ENCODE assay signal across 24 cellular contexts in genomic region chr11:82848829-82849228, GRCh38. TPM values are rescaled to one million over a fixed set of nuclear protein-coding genes. Genes with fewer than 3 reads are reported as not detected.
DNase-seq lines count a peak whose midpoint lies in the region; ATAC-seq, FAIRE-seq and TF ChIP-seq lines count a peak whose summit lies in the region.
"Had no signal": no experiment of that assay in that cellular context is flagged by ENCODE, and none has a peak within 500 bp of the region (broad histone marks: within the 10 kb centered on the region; RNA-seq: fewer than 3 reads in every experiment).

No MANE protein-coding gene starts in this region.

- H3K27me3 ChIP-seq in HepG2 (ENCODE audit: control insufficient read depth in 1 of 2, insufficient read depth in 2 of 2, low read length in 2 of 2) (no peaks in the 10 kb centered on the region), right lobe of liver (no peaks in the 10 kb centered on the region), K562 (ENCODE audit: control insufficient read depth in 2 of 2, insufficient read depth in 2 of 2, low read length in 2 of 2) (no peaks in the 10 kb centered on the region)
- H3K27me3 ChIP-seq: BE2C, BLaER1 had no signal

- H3K9ac ChIP-seq in HepG2 (ENCODE audit: insufficient read depth, low read depth, low read length) (no peak overlapping the region), K562 (ENCODE audit: insufficient read depth in 1 of 2, low read depth in 2 of 2, low read length in 2 of 2) (no peak overlapping the region)
- H3K9ac ChIP-seq: BLaER1 had no signal

- ATAC-seq in HepG2 (no peak), right lobe of liver (no peak), K562 (no peak), HG03469 (IDR thresholded peaks at IDR 0.05; ENCODE audit: unreplicated experiment) (no peak)
- ATAC-seq: GM12878 had no signal

- H4K20me1 ChIP-seq in HepG2 (ENCODE audit: insufficient read depth, low read length): no peaks in the 10 kb centered on the region; the same call in 1 of the 2 replicates
- H4K20me1 ChIP-seq in K562 (replicated peaks; ENCODE audit: control insufficient read depth, insufficient read depth, low read length): no peaks in the 10 kb centered on the region
- H4K20me1 ChIP-seq: BLaER1 had no signal

- H3K36me3 ChIP-seq in HepG2 (replicated peaks in 1 of 2; ENCODE audit: control insufficient read depth in 1 of 2, insufficient read depth in 2 of 2, low read length in 2 of 2) (peaks cover 2 to 8% of the 10 kb centered on the region in 2 experiments; a peak in 3 of 5 replicates), right lobe of liver (peaks cover 0 to 8% (median 3%) of the 10 kb centered on the region in 4 donors), K562 (ENCODE audit: control insufficient read depth, insufficient read depth, low read length) (peaks cover 2% of the 10 kb centered on the region; the same call in 1 of the 3 replicates)
- H3K36me3 ChIP-seq: BE2C, BLaER1 had no signal

- intact Hi-C loops in HepG2 (cut with micrococcal nuclease; ENCODE audit: unreplicated experiment): no loop called here
- intact Hi-C loops in right lobe of liver (cut with DNase I): no loop called here
- intact Hi-C loops in K562 (cut with micrococcal nuclease): no loop called here

- H3K9me3 ChIP-seq in HepG2 (ENCODE audit: low read length) (no peaks in the 10 kb centered on the region), right lobe of liver (no peaks in the 10 kb centered on the region), K562 (replicated peaks; ENCODE audit: control insufficient read depth, insufficient read depth, low read depth, low read length) (no peaks in the 10 kb centered on the region)
- H3K9me3 ChIP-seq: BE2C, BLaER1 had no signal

- TF ChIP-seq CTCF in HepG2 (CRISPR knock-in tag; IDR thresholded peaks at IDR 0.05) (no peak), right lobe of liver (IDR thresholded peaks at IDR 0.05) (no peak), K562 (IDR thresholded peaks at IDR 0.05 in 2 of 3, conservative IDR thresholded peaks at IDR 0.05 in 1 of 3; ENCODE audit: insufficient read depth in 2 of 3, low read depth in 1 of 3, low read length in 3 of 3) (no peak)

- CTCF ChIA-PET in HepG2 (lab: Yijun Ruan, JAX; ENCODE audit: low intra/inter-chr PET ratio, low total read pairs): no interaction called here
- CTCF ChIA-PET in K562 (lab: Yijun Ruan, JAX; ENCODE audit: low intra/inter-chr PET ratio): no interaction called here

- TF ChIP-seq POLR2A in HepG2 (IDR thresholded peaks at IDR 0.05; ENCODE audit: insufficient read depth in 1 of 2, low read depth in 2 of 2, low read length in 2 of 2) (no peak), right lobe of liver (IDR thresholded peaks at IDR 0.05) (no peak), K562 (conservative IDR thresholded peaks at IDR 0.05) (no peak)

- TF ChIP-seq RAD21 in HepG2 (CRISPR knock-in tag; IDR thresholded peaks at IDR 0.05) (no peak), K562 (CRISPR knock-in tag; conservative IDR thresholded peaks at IDR 0.05 in 1 of 2, IDR thresholded peaks at IDR 0.05 in 1 of 2) (no peak)

- H3K79me2 ChIP-seq in HepG2 (ENCODE audit: insufficient read depth, low read length) (no peaks in the 10 kb centered on the region), K562 (ENCODE audit: control insufficient read depth, insufficient read depth, low read length) (no peaks in the 10 kb centered on the region)

- H3K4me2 ChIP-seq in HepG2 (ENCODE audit: low read depth, low read length): no peak overlapping the region
- H3K4me2 ChIP-seq in K562 (ENCODE audit: insufficient read depth, low read length): no peak overlapping the region
- H3K4me2 ChIP-seq: BLaER1 had no signal

- no peak overlapping the region for H2AFZ ChIP-seq in HepG2 (ENCODE audit: low read length)
- H2AFZ ChIP-seq in K562 (ENCODE audit: low read depth, low read length): no peak overlapping the region

- POLR2A ChIA-PET in HepG2 (lab: Yijun Ruan, JAX): no interaction called here
- POLR2A ChIA-PET in K562 (lab: Yijun Ruan, JAX): no interaction called here

- BruUV-seq in HepG2 (replicated peaks; lab: Mats Ljungman, UMichigan) (no TSS peak), K562 (replicated peaks; lab: Mats Ljungman, UMichigan) (no TSS peak)

- TF ChIP-seq EP300 in HepG2 (IDR thresholded peaks at IDR 0.05; ENCODE audit: low read depth in 2 of 2, low read length in 2 of 2) (no peak), HepG2 (CRISPR knock-in tag; IDR thresholded peaks at IDR 0.05; ENCODE audit: borderline replicate concordance) (no peak), K562 (IDR thresholded peaks at IDR 0.05; ENCODE audit: low read length) (no peak)

- H3K4me3 ChIP-seq in HepG2 (replicated peaks in 1 of 3; ENCODE audit: insufficient read depth in 1 of 3, low read depth in 2 of 3, low read length in 3 of 3): no peak overlapping the region
- H3K4me3 ChIP-seq in right lobe of liver: no peak overlapping the region
- no peak overlapping the region for H3K4me3 ChIP-seq in K562
- H3K4me3 ChIP-seq: BLaER1, GM12878 had no signal

- FAIRE-seq in HepG2 (lab: Jason Lieb, UNC): no peak
- no peak for FAIRE-seq in K562 (lab: Jason Lieb, UNC)
- FAIRE-seq: GM12878, GM12892, GM18507 had no signal

- H3K4me1 ChIP-seq in HepG2 (ENCODE audit: insufficient read depth, low read length): no peaks in the 10 kb centered on the region
- peaks cover 0 to 3% (median 0%) of the 10 kb centered on the region in 4 donors for H3K4me1 ChIP-seq in right lobe of liver
- peaks cover 0 to 2% of the 10 kb centered on the region in 2 experiments; a peak in 1 of 5 replicates for H3K4me1 ChIP-seq in K562 (replicated peaks in 1 of 2; ENCODE audit: control insufficient read depth in 2 of 2, insufficient read depth in 2 of 2, low read length in 2 of 2)
- H3K4me1 ChIP-seq: BE2C, BLaER1 had no signal

- H3K9me1 ChIP-seq in K562 (ENCODE audit: control insufficient read depth, insufficient read depth, low read length): no peaks in the 10 kb centered on the region

- DNase-seq in HepG2 (ENCODE audit: low spot score) (no peak), right lobe of liver (no peak), K562 (ENCODE audit: extremely low read depth in 1 of 4, low spot score in 3 of 4) (no peak)
- no peak for DNase-seq in activated CD4-positive, CD25-positive, alpha-beta regulatory T cell (lab: John Stamatoyannopoulos, UW)
- DNase-seq: ACHN; BE2C; C1 segment of cervical spinal cord; CD4-positive, alpha-beta memory T cell; CD4-positive, CD25-positive, alpha-beta regulatory T cell; CD8-positive, alpha-beta memory T cell; COR-L47; DMS 273 treated with DMSO at 0.1 percent for 48 hours; DMS153; DMS53; DMS79; DND-41; EL; GDM1 had no signal

- in situ Hi-C loops in HepG2 (cut with HindIII; ENCODE audit: extremely low pct_ligation_motif_present, low pct_unique_long_range_greater_than_20kb) (no loop called here), K562 (cut with MboI) (no loop called here)

- no peak overlapping the region for H3K27ac ChIP-seq in HepG2 (ENCODE audit: extremely low read length, insufficient read depth, low read length)
- H3K27ac ChIP-seq in right lobe of liver: no peak overlapping the region
- H3K27ac ChIP-seq in K562 (ENCODE audit: extremely low read depth, low read depth, low read length): no peak overlapping the region
- H3K27ac ChIP-seq: 22Rv1, BLaER1 had no signal

RNA-seq across cellular contexts. Expression of gene PRCP, which starts 51.4 kb away (rescaled TPM):
- 49.9 and 84.2 TPM in 2 replicates for total RNA-seq in HepG2 (2016; rRNA removed; fragmentation: Illumina TruSeq; extraction: Trizol)
- total RNA-seq in HepG2 (2016; cell fraction: cytosol; rRNA removed; fragmentation: Illumina TruSeq; extraction: Trizol; ENCODE audit: low read depth): 12.9 and 14.2 TPM in 2 replicates
- total RNA-seq in HepG2 (2016; cell fraction: insoluble cytoplasmic fraction; rRNA removed; fragmentation: Illumina TruSeq; extraction: Trizol): 49.2 and 86.3 TPM in 2 replicates
- 29.1 and 33.4 TPM in 2 replicates for total RNA-seq in HepG2 (2016; cell fraction: membrane; rRNA removed; fragmentation: Illumina TruSeq; extraction: Trizol)
- total RNA-seq in HepG2 (2016; cell fraction: nucleus; rRNA removed; fragmentation: Illumina TruSeq; extraction: Trizol): 75.4 and 86.0 TPM in 2 replicates
- polyA plus RNA-seq in HepG2 (2011; rRNA removed): 79.7 and 105 TPM in 2 replicates
- 63.3 and 100 TPM in 2 replicates for polyA plus RNA-seq in HepG2 (2011; cell fraction: cytosol; rRNA removed)
- 24.2 and 26.5 TPM in 2 replicates for polyA plus RNA-seq in HepG2 (2011; cell fraction: nucleus; rRNA removed)
- polyA plus RNA-seq in HepG2 (2012): 56.3 and 103 TPM in 2 replicates
- polyA plus RNA-seq in HepG2 (2016; cell fraction: cytosol; fragmentation: Illumina TruSeq; extraction: Trizol; ENCODE audit: low read depth): 12.6 and 13.4 TPM in 2 replicates
- polyA plus RNA-seq in HepG2 (2016; cell fraction: insoluble cytoplasmic fraction; fragmentation: Illumina TruSeq; extraction: Trizol; ENCODE audit: low read depth): 48.2 and 49.2 TPM in 2 replicates
- 27.2 and 33.0 TPM in 2 replicates for polyA plus RNA-seq in HepG2 (2016; cell fraction: membrane; fragmentation: Illumina TruSeq; extraction: Trizol; ENCODE audit: low read depth)
- 84.6 and 95.4 TPM in 2 replicates for polyA plus RNA-seq in HepG2 (2016; cell fraction: nucleus; fragmentation: Illumina TruSeq; extraction: Trizol; ENCODE audit: insufficient read depth, low read depth)
- 22.7 and 35.1 TPM in 2 replicates for polyA minus RNA-seq in HepG2 (2011; rRNA and poly(A)+ RNA removed; ENCODE audit: low replicate concordance)
- 55.6 and 56.6 TPM in 2 replicates for polyA minus RNA-seq in HepG2 (2011; cell fraction: cytosol; rRNA and poly(A)+ RNA removed)
- polyA minus RNA-seq in HepG2 (2011; cell fraction: nucleus; rRNA and poly(A)+ RNA removed): 29.0 and 33.7 TPM in 2 replicates
- total RNA-seq in right lobe of liver: 10 to 100 TPM; 35.4 to 84.9 (median 49.4) TPM
- 22.7 and 29.7 TPM in 2 replicates for total RNA-seq in K562 (2011; cell fraction: chromatin; rRNA removed; ENCODE audit: low replicate concordance)
- 29.9 and 32.9 TPM in 2 replicates for total RNA-seq in K562 (2011; cell fraction: nucleolus; rRNA removed)
- 38.2 and 50.3 TPM in 2 replicates for total RNA-seq in K562 (2011; cell fraction: nucleoplasm; rRNA removed)
- total RNA-seq in K562 (2014; rRNA removed): 9.5 and 14.4 TPM in 2 replicates
- total RNA-seq in K562 (2014; rRNA removed; fragmentation: Illumina TruSeq; extraction: Trizol): 23.2 and 25.3 TPM in 2 replicates
- total RNA-seq in K562 (2015; rRNA removed; fragmentation: Illumina TruSeq; extraction: Trizol): 20.5 and 20.8 TPM in 2 replicates
- 21.2 and 23.2 TPM in 2 replicates for total RNA-seq in K562 (2021)
- polyA plus RNA-seq in K562 (2011; rRNA removed): 39.7 and 43.1 TPM in 2 replicates
- polyA plus RNA-seq in K562 (2011; cell fraction: cytosol; rRNA removed): 18.0 and 35.3 TPM in 2 replicates
- 8.1 and 13.7 TPM in 2 replicates for polyA plus RNA-seq in K562 (2011; cell fraction: nucleus; rRNA removed)
- 20.7 and 28.3 TPM in 2 replicates for polyA plus RNA-seq in K562 (2012)
- polyA plus RNA-seq in K562 (2014; fragmentation: Illumina TruSeq; extraction: Trizol): 22.5 and 28.1 TPM in 2 replicates
- 10 to 100 TPM; 28.5 to 34.9 TPM for polyA plus RNA-seq in K562 (2014; fragmentation: Nextera tagmentation; extraction: Ambion mirVana)
- polyA plus RNA-seq in K562 (2014; rRNA removed): 16.7 and 17.3 TPM in 2 replicates
- 42.3 and 48.9 TPM in 2 replicates for polyA minus RNA-seq in K562 (2011; rRNA and poly(A)+ RNA removed)
- polyA minus RNA-seq in K562 (2011; cell fraction: cytosol; rRNA and poly(A)+ RNA removed): 19.0 and 20.6 TPM in 2 replicates
- polyA minus RNA-seq in K562 (2011; cell fraction: nucleus; rRNA and poly(A)+ RNA removed): 6.9 and 12.4 TPM in 2 replicates

RNA-seq across cellular contexts. Expression of gene DDIAS, which starts 52.7 kb away (rescaled TPM):
- total RNA-seq in HepG2 (2016; rRNA removed; fragmentation: Illumina TruSeq; extraction: Trizol): 13.0 and 23.5 TPM in 2 replicates
- total RNA-seq in HepG2 (2016; cell fraction: cytosol; rRNA removed; fragmentation: Illumina TruSeq; extraction: Trizol; ENCODE audit: low read depth): 4.5 and 6.3 TPM in 2 replicates
- 12.6 and 21.3 TPM in 2 replicates for total RNA-seq in HepG2 (2016; cell fraction: insoluble cytoplasmic fraction; rRNA removed; fragmentation: Illumina TruSeq; extraction: Trizol)
- 9.5 and 11.4 TPM in 2 replicates for total RNA-seq in HepG2 (2016; cell fraction: membrane; rRNA removed; fragmentation: Illumina TruSeq; extraction: Trizol)
- 9.5 and 11.1 TPM in 2 replicates for total RNA-seq in HepG2 (2016; cell fraction: nucleus; rRNA removed; fragmentation: Illumina TruSeq; extraction: Trizol)
- polyA plus RNA-seq in HepG2 (2011; rRNA removed): 2.2 and 3.5 TPM in 2 replicates
- 1.6 and 2.0 TPM in 2 replicates for polyA plus RNA-seq in HepG2 (2011; cell fraction: cytosol; rRNA removed)
- polyA plus RNA-seq in HepG2 (2011; cell fraction: nucleus; rRNA removed): 1.0 and 1.6 TPM in 2 replicates
- polyA plus RNA-seq in HepG2 (2012): 1.7 and 5.3 TPM in 2 replicates
- polyA plus RNA-seq in HepG2 (2016; cell fraction: cytosol; fragmentation: Illumina TruSeq; extraction: Trizol; ENCODE audit: low read depth): 0.66 and 0.94 TPM in 2 replicates
- polyA plus RNA-seq in HepG2 (2016; cell fraction: insoluble cytoplasmic fraction; fragmentation: Illumina TruSeq; extraction: Trizol; ENCODE audit: low read depth): 13.7 and 16.2 TPM in 2 replicates
- polyA plus RNA-seq in HepG2 (2016; cell fraction: membrane; fragmentation: Illumina TruSeq; extraction: Trizol; ENCODE audit: low read depth): 2.6 and 3.1 TPM in 2 replicates
- polyA plus RNA-seq in HepG2 (2016; cell fraction: nucleus; fragmentation: Illumina TruSeq; extraction: Trizol; ENCODE audit: insufficient read depth, low read depth): 11.7 and 12.4 TPM in 2 replicates
- 10.5 and 39.5 TPM in 2 replicates for polyA minus RNA-seq in HepG2 (2011; rRNA and poly(A)+ RNA removed; ENCODE audit: low replicate concordance)
- polyA minus RNA-seq in HepG2 (2011; cell fraction: cytosol; rRNA and poly(A)+ RNA removed): 1.9 and 3.3 TPM in 2 replicates
- 2.1 and 3.9 TPM in 2 replicates for polyA minus RNA-seq in HepG2 (2011; cell fraction: nucleus; rRNA and poly(A)+ RNA removed)
- 1 to 10 TPM in 3 of 6 experiments, under 1 TPM in 3; 0.83 to 3.1 (median 1.2) TPM for total RNA-seq in right lobe of liver
- total RNA-seq in K562 (2011; cell fraction: chromatin; rRNA removed; ENCODE audit: low replicate concordance): 5.5 and 14.6 TPM in 2 replicates
- 3.8 and 5.8 TPM in 2 replicates for total RNA-seq in K562 (2011; cell fraction: nucleolus; rRNA removed)
- 6.6 and 9.5 TPM in 2 replicates for total RNA-seq in K562 (2011; cell fraction: nucleoplasm; rRNA removed)
- 9.4 and 13.8 TPM in 2 replicates for total RNA-seq in K562 (2014; rRNA removed)
- 22.6 and 23.3 TPM in 2 replicates for total RNA-seq in K562 (2014; rRNA removed; fragmentation: Illumina TruSeq; extraction: Trizol)
- 21.1 and 23.7 TPM in 2 replicates for total RNA-seq in K562 (2015; rRNA removed; fragmentation: Illumina TruSeq; extraction: Trizol)
- 15.4 and 17.6 TPM in 2 replicates for total RNA-seq in K562 (2021)
- 21.3 and 23.7 TPM in 2 replicates for polyA plus RNA-seq in K562 (2011; rRNA removed)
- polyA plus RNA-seq in K562 (2011; cell fraction: cytosol; rRNA removed): 7.2 and 10.6 TPM in 2 replicates
- polyA plus RNA-seq in K562 (2011; cell fraction: nucleus; rRNA removed): 9.6 and 12.2 TPM in 2 replicates
- 8.9 and 15.6 TPM in 2 replicates for polyA plus RNA-seq in K562 (2012)
- 19.4 and 27.2 TPM in 2 replicates for polyA plus RNA-seq in K562 (2014; fragmentation: Illumina TruSeq; extraction: Trizol)
- 10 to 100 TPM; 11.8 to 23.9 TPM for polyA plus RNA-seq in K562 (2014; fragmentation: Nextera tagmentation; extraction: Ambion mirVana)
- polyA plus RNA-seq in K562 (2014; rRNA removed): 11.1 and 14.9 TPM in 2 replicates
- 16.9 and 18.8 TPM in 2 replicates for polyA minus RNA-seq in K562 (2011; rRNA and poly(A)+ RNA removed)
- polyA minus RNA-seq in K562 (2011; cell fraction: cytosol; rRNA and poly(A)+ RNA removed): 5.6 and 7.8 TPM in 2 replicates
- polyA minus RNA-seq in K562 (2011; cell fraction: nucleus; rRNA and poly(A)+ RNA removed): 5.5 and 9.6 TPM in 2 replicates

Comparison
In these comparisons a context has a peak if more than half of its experiments do, and no peak if none do; other contexts are left out.
1. Of the 241 proteins assayed by ChIP-seq in both HepG2 and K562: peak only in HepG2: none; only in K562: MAFG; in both: MAFF and MAFK; in neither: 238.